Comparison of ENCODE assay signal across 13 cellular contexts in the genomic region with DNA sequence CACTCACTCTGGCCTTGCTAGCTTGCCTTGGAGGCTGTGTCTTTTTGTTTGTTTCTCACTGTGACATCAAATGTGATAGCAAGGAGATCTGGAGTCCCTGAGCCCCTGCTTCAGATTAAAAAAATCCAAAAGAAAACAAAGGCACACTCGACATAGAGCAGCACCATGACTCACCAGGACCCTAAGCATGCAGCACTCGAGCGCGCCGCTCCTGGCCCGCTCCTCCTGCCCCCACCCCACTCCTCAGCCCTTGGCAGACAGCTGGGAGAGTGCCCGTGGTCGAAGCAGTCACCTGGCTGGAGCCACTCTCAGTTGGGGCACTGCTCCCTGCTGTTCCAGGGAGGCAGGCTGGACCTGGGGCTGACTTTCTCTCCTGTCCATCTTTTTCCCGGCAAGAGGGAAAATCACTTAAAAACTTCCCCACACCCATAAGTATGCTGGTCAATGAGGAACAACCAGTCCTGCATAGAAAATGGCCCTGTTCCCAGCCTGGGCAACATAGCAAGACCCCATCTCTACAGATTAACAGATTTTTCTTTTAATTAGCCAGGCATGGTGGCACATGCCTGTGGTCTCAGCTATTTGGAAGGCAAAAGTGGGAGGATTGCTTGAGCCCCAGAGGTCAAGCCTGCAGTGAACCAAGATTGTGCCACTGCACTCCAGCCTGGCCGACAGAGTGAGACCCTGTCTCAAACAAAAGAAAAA.
"Had no signal": no experiment of that assay in that cellular context is flagged by ENCODE, and none has a peak within 500 bp of the region (broad histone marks: within the 10 kb centered on the region; RNA-seq: fewer than 3 reads in every experiment).

No MANE protein-coding gene starts in this region.

- H3K4me1 Mint-ChIP-seq: immature natural killer cell; stimulated activated effector memory CD8-positive, alpha-beta T cell treated with anti-CD3 and anti-CD28 coated beads, Interleukin-12 subunit alpha, Interleukin-12 subunit beta, amount 100 ng/mL, for 72 hours had no signal

- H3K27me3 ChIP-seq: pancreas had no signal

- H3K9me3 ChIP-seq: breast epithelium, pancreas, thoracic aorta had no signal

- H3K9me3 Mint-ChIP-seq: activated T-helper 1 cell treated with anti-CD3 and anti-CD28 coated beads, Interleukin-12 subunit alpha, Interleukin-12 subunit beta, Interleukin-2, Interleukin-4 antibody, amounts not matched to agents 30 ng/mL and 10 ng/mL and 1 ng/mL, durations not matched to agents 14 hours and 24 hours and 36 hours; effector memory CD8-positive, alpha-beta T cell; immature natural killer cell; neural crest cell; stimulated activated effector memory CD8-positive, alpha-beta T cell treated with anti-CD3 and anti-CD28 coated beads, Interleukin-12 subunit alpha, Interleukin-12 subunit beta, amount 100 ng/mL, for 72 hours had no signal

- H3K27ac ChIP-seq: breast epithelium, epithelial cell of prostate, pancreas, thoracic aorta had no signal

- H3K36me3 Mint-ChIP-seq: immature natural killer cell; stimulated activated effector memory CD8-positive, alpha-beta T cell treated with anti-CD3 and anti-CD28 coated beads, Interleukin-12 subunit alpha, Interleukin-12 subunit beta, amount 100 ng/mL, for 72 hours had no signal

- DNase-seq: activated naive CD4-positive, alpha-beta T cell treated with Interleukin-2 at 50 U/mL for 16 hours; dermis blood vessel endothelial cell; effector memory CD8-positive, alpha-beta T cell; foreskin melanocyte; immature natural killer cell; pancreas had no signal

- H3K4me3 Mint-ChIP-seq: activated T-helper 1 cell treated with anti-CD3 and anti-CD28 coated beads, Interleukin-12 subunit alpha, Interleukin-12 subunit beta, Interleukin-2, Interleukin-4 antibody, amounts not matched to agents 30 ng/mL and 10 ng/mL and 1 ng/mL, durations not matched to agents 14 hours and 24 hours and 36 hours; effector memory CD8-positive, alpha-beta T cell; immature natural killer cell; neural crest cell; stimulated activated effector memory CD8-positive, alpha-beta T cell treated with anti-CD3 and anti-CD28 coated beads, Interleukin-12 subunit alpha, Interleukin-12 subunit beta, amount 100 ng/mL, for 72 hours had no signal

- ATAC-seq: effector memory CD8-positive, alpha-beta T cell; pancreas; stimulated activated effector memory CD8-positive, alpha-beta T cell treated with anti-CD3 and anti-CD28 coated beads, Interleukin-12 subunit alpha, Interleukin-12 subunit beta, amount 100 ng/mL, for 72 hours had no signal

- H3K27ac Mint-ChIP-seq: activated T-helper 1 cell treated with anti-CD3 and anti-CD28 coated beads, Interleukin-12 subunit alpha, Interleukin-12 subunit beta, Interleukin-2, Interleukin-4 antibody, amounts not matched to agents 30 ng/mL and 10 ng/mL and 1 ng/mL, durations not matched to agents 14 hours and 24 hours and 36 hours; effector memory CD8-positive, alpha-beta T cell; immature natural killer cell; stimulated activated effector memory CD8-positive, alpha-beta T cell treated with anti-CD3 and anti-CD28 coated beads, Interleukin-12 subunit alpha, Interleukin-12 subunit beta, amount 100 ng/mL, for 72 hours had no signal

- H3K4me1 ChIP-seq: breast epithelium, pancreas had no signal

- H3K36me3 ChIP-seq: breast epithelium, pancreas, thoracic aorta had no signal

- H3K4me3 ChIP-seq: breast epithelium, lung, pancreas, thoracic aorta had no signal
